Comparison of ENCODE assay signal across 8 cellular contexts in genomic region chr18:267688-268552, GRCh38. TPM values are rescaled to one million over a fixed set of nuclear protein-coding genes. Genes with fewer than 3 reads are reported as not detected.
DNase-seq lines count a peak whose midpoint lies in the region; ATAC-seq, FAIRE-seq and TF ChIP-seq lines count a peak whose summit lies in the region.

TSS of gene THOC1 (minus strand) at chr18:268047. CDS start at chr18:268019, 28 bp downstream.

- peak within 1 kb of the TSS; percentile 94 for H3K9ac ChIP-seq in NT2/D1 (ENCODE audit: insufficient read length, low read depth)
- peak within 1 kb of the TSS; percentile 90 to 95 (median 92) for H3K9ac ChIP-seq in H1 (replicated peaks in 1 of 4; ENCODE audit: extremely low read depth in 1 of 4, low read depth in 3 of 4, low read length in 3 of 4)
- peak within 1 kb of the TSS; percentile 99 for H3K9ac ChIP-seq in mesenchymal stem cell (ENCODE audit: low read length)

- peaks cover 19% of the 10 kb centered on the region for H3K36me3 Mint-ChIP-seq in activated CD8-positive, alpha-beta memory T cell treated with anti-CD3 and anti-CD28 coated beads, Interleukin-2, amount 10 ng/mL, durations not matched to agents 7 days and 5 days

- H3K4me2 ChIP-seq in H1 (ENCODE audit: insufficient read depth in 1 of 2, low read depth in 2 of 2, low read length in 2 of 2) (peak within 1 kb of the TSS; percentile 84 to 94), mesenchymal stem cell (ENCODE audit: low read length, poor library complexity, severe bottlenecking) (peak within 1 kb of the TSS; percentile 90)

- H3K4me3 Mint-ChIP-seq in activated CD8-positive, alpha-beta memory T cell treated with anti-CD3 and anti-CD28 coated beads, Interleukin-2, amount 10 ng/mL, durations not matched to agents 7 days and 5 days = peak within 1 kb of the TSS; percentile 99

- CTCF ChIA-PET in activated CD8-positive, alpha-beta memory T cell treated with anti-CD3 and anti-CD28 coated beads, Interleukin-2, amount 10 ng/mL, durations not matched to agents 7 days and 5 days (lab: Charles Lee) = interaction anchor here (1.1 to 1.8 kb wide), 5 partner anchors 15 to 563 kb away, joined by 3 to 6 read pairs (median 4); partner anchors contain the start of gene USP14
- CTCF ChIA-PET in H1 (lab: Charles Lee; ENCODE audit: partially characterized antibody) = interaction anchor here (1.1 to 1.8 kb wide), 5 partner anchors 10 to 444 kb away, joined by 4 to 8 read pairs (median 4); partner anchors contain the start of gene ENOSF1

- in situ Hi-C loops in Caki2 (cut with HindIII; ENCODE audit: low pct_unique_long_range_greater_than_20kb, low sequenced_read_pairs) = no loop called here

- H3K4ac ChIP-seq in H1 (replicated peaks; ENCODE audit: insufficient read length, low read depth, low read length) = no peak within 1 kb of the TSS
- H3K4ac ChIP-seq in mesenchymal stem cell (ENCODE audit: low read depth in 1 of 2, low read length in 2 of 2) = peak within 1 kb of the TSS; percentile 96

- peak within 1 kb of the TSS; percentile 84 for H2BK5ac ChIP-seq in H1 (ENCODE audit: low read depth, low read length)
- no peak within 1 kb of the TSS for H2BK5ac ChIP-seq in mesenchymal stem cell (ENCODE audit: low read depth, low read length, poor library complexity, severe bottlenecking)

- no peak within 1 kb of the TSS for H2BK120ac ChIP-seq in H1 (replicated peaks; ENCODE audit: low read depth, low read length)
- peak within 1 kb of the TSS; percentile 38 for H2BK120ac ChIP-seq in mesenchymal stem cell (ENCODE audit: low read depth, low read length)

- H3K27ac ChIP-seq in H1 (ENCODE audit: low read depth, low read length) = peak within 1 kb of the TSS; percentile 87
- H3K27ac ChIP-seq in mesenchymal stem cell (ENCODE audit: low read length, poor library complexity, severe bottlenecking) = peak within 1 kb of the TSS; percentile 86

- H2AFZ ChIP-seq in H1 (ENCODE audit: low read length) (peak within 1 kb of the TSS; percentile 61), mesenchymal stem cell (ENCODE audit: low read depth, low read length) (peak within 1 kb of the TSS; percentile 96)

- H3K4me1 ChIP-seq in NT2/D1 (ENCODE audit: insufficient read depth, insufficient read length) = no peaks in the 10 kb centered on the region
- H3K4me1 ChIP-seq in H1 (replicated peaks in 1 of 4; ENCODE audit: control insufficient read depth in 3 of 4, insufficient read depth in 4 of 4, low read length in 3 of 4) = peaks cover 0 to 3% (median 3%) of the 10 kb centered on the region in 4 experiments; a peak in 6 of 7 replicates
- peaks cover 7% of the 10 kb centered on the region for H3K4me1 ChIP-seq in mesenchymal stem cell (ENCODE audit: control insufficient read depth, insufficient read depth, low read depth, low read length)

- peak; percentile 88 for ATAC-seq in GM21381 (IDR thresholded peaks at IDR 0.05; ENCODE audit: unreplicated experiment)
- ATAC-seq in activated CD8-positive, alpha-beta memory T cell treated with anti-CD3 and anti-CD28 coated beads, Interleukin-2, amount 10 ng/mL, durations not matched to agents 7 days and 5 days = peak; percentile 92

- H3K36me3 ChIP-seq in NT2/D1 (ENCODE audit: insufficient read depth, insufficient read length, low read length) (peaks cover 37% of the 10 kb centered on the region), H1 (ENCODE audit: control insufficient read depth in 2 of 4, insufficient read depth in 4 of 4, low read length in 3 of 4) (peaks cover 0 to 22% (median 18%) of the 10 kb centered on the region in 4 experiments; a peak in 7 of 8 replicates), mesenchymal stem cell (ENCODE audit: control insufficient read depth in 1 of 2, insufficient read depth in 2 of 2, low read depth in 1 of 2, low read length in 2 of 2) (peaks cover 0 to 21% of the 10 kb centered on the region in 2 experiments)

- H3K27me3 ChIP-seq in NT2/D1 (ENCODE audit: insufficient read depth, insufficient read length) (no peaks in the 10 kb centered on the region), H1 (replicated peaks in 1 of 4; ENCODE audit: control insufficient read depth in 3 of 4, extremely low read depth in 1 of 4, insufficient read depth in 3 of 4, low read length in 3 of 4) (peaks cover 0 to 1% (median 0%) of the 10 kb centered on the region in 4 experiments; a peak in 1 of 7 replicates), mesenchymal stem cell (ENCODE audit: control insufficient read depth in 1 of 2, insufficient read depth in 1 of 2, low read length in 2 of 2) (no peaks in the 10 kb centered on the region)

- H2BK15ac ChIP-seq in H1 (ENCODE audit: low read length) (no peak within 1 kb of the TSS), mesenchymal stem cell (ENCODE audit: low read depth, poor library complexity, severe bottlenecking) (no peak within 1 kb of the TSS)

- H4K91ac ChIP-seq in H1 (replicated peaks; ENCODE audit: insufficient read length, low read length) (peak within 1 kb of the TSS; percentile 15), mesenchymal stem cell (ENCODE audit: low read length) (peak within 1 kb of the TSS; percentile 56)

- 1% methylated on average over 65 of the region's 69 CpGs; no CpG with 5 or more reads in 1 of the 2 experiments for WGBS in H1 (ENCODE audit: extremely low coverage in 1 of 2, insufficient coverage in 1 of 2, insufficient read length in 1 of 2, insufficient replicate concordance in 2 of 2, low coverage in 1 of 2, low lambda C conversion rate in 2 of 2, missing lambda C conversion rate in 1 of 2), 2 experiments
- WGBS in mesenchymal stem cell = 0% methylated on average over 67 of the region's 69 CpGs

- peak within 1 kb of the TSS; percentile 87 for H4K5ac ChIP-seq in H1 (ENCODE audit: insufficient read length, low read depth, low read length)

- H3K9me3 Mint-ChIP-seq in activated CD8-positive, alpha-beta memory T cell treated with anti-CD3 and anti-CD28 coated beads, Interleukin-2, amount 10 ng/mL, durations not matched to agents 7 days and 5 days (ENCODE audit: low read depth) = no peaks in the 10 kb centered on the region

- TF ChIP-seq RAD21 in H1 (IDR thresholded peaks at IDR 0.05 in 1 of 2, conservative IDR thresholded peaks at IDR 0.05 in 1 of 2; ENCODE audit: low read depth in 2 of 2, low read length in 2 of 2) = peak; percentile 11 to 26; a peak in 3 of 4 replicates

- H3K79me1 ChIP-seq in H1 (ENCODE audit: low read depth, low read length) (peaks cover 2% of the 10 kb centered on the region; the same call in 1 of the 2 replicates), mesenchymal stem cell (replicated peaks; ENCODE audit: low read length, poor library complexity, severe bottlenecking) (peaks cover 27% of the 10 kb centered on the region)

- TF ChIP-seq POLR2A in H1 (IDR thresholded peaks at IDR 0.05; ENCODE audit: control extremely low read depth in 1 of 2, low read depth in 2 of 2, low read length in 2 of 2) = peak; percentile 82 to 86

- H2AK5ac ChIP-seq in H1 (ENCODE audit: low read depth, low read length) (no peak within 1 kb of the TSS), mesenchymal stem cell (ENCODE audit: low read length, severe bottlenecking) (no peak within 1 kb of the TSS)

- no peak within 1 kb of the TSS for H3K23ac ChIP-seq in H1 (ENCODE audit: insufficient read length)
- H3K23ac ChIP-seq in mesenchymal stem cell (ENCODE audit: low read length in 2 of 2) = peak within 1 kb of the TSS in 1 of 2 experiments; percentile 48

- peaks cover 29% of the 10 kb centered on the region for H3K4me1 Mint-ChIP-seq in activated CD8-positive, alpha-beta memory T cell treated with anti-CD3 and anti-CD28 coated beads, Interleukin-2, amount 10 ng/mL, durations not matched to agents 7 days and 5 days

- peak within 1 kb of the TSS; percentile 66 for H3K56ac ChIP-seq in H1 (replicated peaks; ENCODE audit: insufficient read length, low read depth, low read length)

- H3K18ac ChIP-seq in H1 (ENCODE audit: extremely low read depth, low read length) (peak within 1 kb of the TSS; percentile 88), mesenchymal stem cell (ENCODE audit: low read depth in 1 of 2, low read length in 2 of 2) (peak within 1 kb of the TSS; percentile 94 to 97)

- FAIRE-seq in HTR-8/SVneo (lab: Jason Lieb, UNC) (peak; percentile 74), H1 (lab: Jason Lieb, UNC) (no peak)

- H4K20me1 ChIP-seq in H1 (replicated peaks in 1 of 2; ENCODE audit: control insufficient read depth in 1 of 2, insufficient read depth in 2 of 2, low read length in 2 of 2) = no peaks in the 10 kb centered on the region

- H3K27ac Mint-ChIP-seq in activated CD8-positive, alpha-beta memory T cell treated with anti-CD3 and anti-CD28 coated beads, Interleukin-2, amount 10 ng/mL, durations not matched to agents 7 days and 5 days = peak within 1 kb of the TSS; percentile 100

- H3K9me3 ChIP-seq in NT2/D1 (ENCODE audit: insufficient read depth, low read length) = no peaks in the 10 kb centered on the region
- H3K9me3 ChIP-seq in H1 (ENCODE audit: insufficient read depth in 2 of 2, low read depth in 1 of 2, low read length in 1 of 2) = no peaks in the 10 kb centered on the region
- no peaks in the 10 kb centered on the region for H3K9me3 ChIP-seq in mesenchymal stem cell (ENCODE audit: control insufficient read depth, low read length)

- no peak for TF ChIP-seq CTCF in H1 (IDR thresholded peaks at IDR 0.05; ENCODE audit: control extremely low read depth in 1 of 3, insufficient read depth in 1 of 3, low read depth in 1 of 3, low read length in 3 of 3)

- peak within 1 kb of the TSS; percentile 79 for H3K4me3 ChIP-seq in NT2/D1 (ENCODE audit: insufficient read length, low read depth)
- peak within 1 kb of the TSS; percentile 79 to 96 (median 92) for H3K4me3 ChIP-seq in H1 (ENCODE audit: extremely low read depth in 1 of 4, insufficient read depth in 2 of 4, low read depth in 3 of 4, low read length in 4 of 4)
- H3K4me3 ChIP-seq in mesenchymal stem cell (ENCODE audit: insufficient read depth in 1 of 2, low read depth in 1 of 2, low read length in 2 of 2) = peak within 1 kb of the TSS; percentile 87 to 95

- peak in 1 of 2 experiments; percentile 85; a peak in 1 of 3 replicates for TF ChIP-seq EP300 in H1 (IDR thresholded peaks at IDR 0.05; ENCODE audit: borderline replicate concordance in 1 of 2, low read depth in 2 of 2, low read length in 2 of 2)

- DNase-seq in Caki2 (ENCODE audit: low read depth) = peak; percentile 86
- peak; percentile 90 for DNase-seq in HTR-8/SVneo (ENCODE audit: insufficient read length, low spot score)
- DNase-seq in NT2/D1 (ENCODE audit: low read depth, low spot score) = peak; percentile 74
- DNase-seq in activated CD8-positive, alpha-beta memory T cell treated with anti-CD3 and anti-CD28 coated beads, Interleukin-2, amount 10 ng/mL, durations not matched to agents 7 days and 5 days = peak; percentile 97
- DNase-seq in H1 (ENCODE audit: low read depth in 1 of 2, low spot score in 2 of 2) = peak; percentile 62 to 97
- DNase-seq in mesenchymal stem cell = peak; percentile 95
- peak; percentile 91 for DNase-seq in stimulated activated CD8-positive, alpha-beta memory T cell treated with anti-CD3 and anti-CD28 coated beads, Interleukin-12 subunit alpha, Interleukin-12 subunit beta, amount 100 ng/mL, for 24 hours (ENCODE audit: extremely low read depth)

- H3K14ac ChIP-seq in H1 (ENCODE audit: insufficient read length) (no peak within 1 kb of the TSS), mesenchymal stem cell (ENCODE audit: low read length in 2 of 2) (peak within 1 kb of the TSS in 1 of 2 experiments; percentile 88)

- peaks cover 5% of the 10 kb centered on the region for H3K23me2 ChIP-seq in H1 (ENCODE audit: low read depth, low read length)

- H2BK20ac ChIP-seq in H1 (ENCODE audit: low read length) = no peak within 1 kb of the TSS

- POLR2A ChIA-PET in H1 (lab: Charles Lee; ENCODE audit: partially characterized antibody) = interaction anchor here (0.6 to 2.4 kb wide), 15 partner anchors 12 to 418 kb away, joined by 3 to 8 read pairs (median 4); no protein-coding TSS in a partner anchor

- no peak within 1 kb of the TSS for H2BK12ac ChIP-seq in H1 (ENCODE audit: low read depth, low read length)
- H2BK12ac ChIP-seq in mesenchymal stem cell (ENCODE audit: low read length in 2 of 2) = peak within 1 kb of the TSS in 1 of 2 experiments; percentile 66

- H3K27me3 Mint-ChIP-seq in activated CD8-positive, alpha-beta memory T cell treated with anti-CD3 and anti-CD28 coated beads, Interleukin-2, amount 10 ng/mL, durations not matched to agents 7 days and 5 days = no peaks in the 10 kb centered on the region

- H4K8ac ChIP-seq in H1 (ENCODE audit: extremely low read depth, insufficient read depth, low read length) = peak within 1 kb of the TSS; percentile 99; the same call in 1 of the 2 replicates
- peak within 1 kb of the TSS; percentile 97 for H4K8ac ChIP-seq in mesenchymal stem cell (ENCODE audit: low read length)

- H3K79me2 ChIP-seq in H1 (ENCODE audit: control insufficient read depth in 1 of 2, insufficient read depth in 2 of 2, low read length in 2 of 2) = peaks cover 5 to 32% of the 10 kb centered on the region in 2 experiments; a peak in 3 of 4 replicates

RNA-seq across cellular contexts. Expression of gene THOC1, which starts in this region (rescaled TPM):
- total RNA-seq in Caki2 (2014; rRNA removed; shearing (Covaris generic); ENCODE audit: low replicate concordance) = 19.4 and 21.0 TPM in 2 replicates
- total RNA-seq in activated CD8-positive, alpha-beta memory T cell treated with anti-CD3 and anti-CD28 coated beads, Interleukin-2, amount 10 ng/mL, durations not matched to agents 7 days and 5 days = 10 to 100 TPM; 48.3 to 50.0 TPM
- 59.3 and 66.4 TPM in 2 replicates for total RNA-seq in H1 (2021; fragmentation: NEBNext Ultra II Directional; extraction: Animal tissue kit (Norgen Biotek cat#: 25700))
- polyA plus RNA-seq in H1 (2011; rRNA removed) = 12.2 and 19.1 TPM in 2 replicates
- polyA plus RNA-seq in H1 (2011; cell fraction: cytosol; rRNA removed) = 41.0 TPM
- polyA plus RNA-seq in H1 (2011; cell fraction: nucleus; rRNA removed) = 16.3 TPM
- 39.4 to 89.0 TPM (median 44.8 TPM) in 4 replicates for polyA plus RNA-seq in H1 (2012, experiment 1 of 2)
- 4.8 TPM for polyA plus RNA-seq in H1 (2012, experiment 2 of 2)
- 46.2 TPM for polyA plus RNA-seq in H1 (2013, experiment 1 of 2)
- polyA plus RNA-seq in H1 (2013, experiment 2 of 2) = 41.9 TPM
- polyA minus RNA-seq in H1 (2011; rRNA and poly(A)+ RNA removed) = 32.9 and 36.8 TPM in 2 replicates
- polyA minus RNA-seq in H1 (2011; cell fraction: cytosol; rRNA and poly(A)+ RNA removed) = 26.4 TPM
- 118 TPM for polyA minus RNA-seq in H1 (2011; cell fraction: nucleus; rRNA and poly(A)+ RNA removed)
- polyA plus RNA-seq in mesenchymal stem cell (2013, experiment 1 of 2) = 11.3 TPM
- 11.3 TPM for polyA plus RNA-seq in mesenchymal stem cell (2013, experiment 2 of 2)

Comparison
In these comparisons a context has a peak if more than half of its experiments do, and no peak if none do; other contexts are left out.
1. Peak in every context shown above with its lines: DNase-seq, ATAC-seq, H3K4me3 ChIP-seq and H3K27ac ChIP-seq.